In genomic region chr10:74923556-74923955, GRCh38 we compare ENCODE assay signal across 9 cellular contexts.
DNase-seq lines count a peak whose midpoint lies in the region; ATAC-seq and TF ChIP-seq lines count a peak whose summit lies in the region.
"Had no signal": no experiment of that assay in that cellular context is flagged by ENCODE, and none has a peak within 500 bp of the region (broad histone marks: within the 10 kb centered on the region; RNA-seq: fewer than 3 reads in every experiment).

No MANE protein-coding gene starts in this region.

- H3K27ac ChIP-seq in right cardiac atrium (ENCODE audit: low read length), result peak overlapping the region; percentile 43
- peak overlapping the region; percentile 59 to 77 (median 59) for H3K27ac ChIP-seq in thyroid gland

- peak in 1 of 2 donors; percentile 5 for TF ChIP-seq POLR2A in thyroid gland (IDR thresholded peaks at IDR 0.05)

- H3K4me3 ChIP-seq in right cardiac atrium (ENCODE audit: low read length) (no peak overlapping the region), thyroid gland (replicated peaks in 1 of 3) (no peak overlapping the region), Caco-2 (ENCODE audit: low read depth, low read length) (no peak overlapping the region)
- H3K4me3 ChIP-seq: skin epidermis had no signal

- H3K36me3 Mint-ChIP-seq in activated CD4-positive, alpha-beta T cell treated with anti-CD3 and anti-CD28 coated beads, Interleukin-2, amount 10 ng/mL, durations not matched to agents 24 days and 14 days (ENCODE audit: low read depth), result peaks cover 15% of the 10 kb centered on the region
- H3K36me3 Mint-ChIP-seq in activated CD4-positive, alpha-beta T cell treated with anti-CD3 and anti-CD28 coated beads, Interleukin-2, amount 10 ng/mL, durations not matched to agents 7 days and 5 days (ENCODE audit: low read depth), result peaks cover 19% of the 10 kb centered on the region
- H3K36me3 Mint-ChIP-seq in T-cell (peaks cover 15% of the 10 kb centered on the region), Caco-2 (ENCODE audit: insufficient read depth, unreplicated experiment) (no peaks in the 10 kb centered on the region)

- no peaks in the 10 kb centered on the region for H3K27me3 ChIP-seq in right cardiac atrium (ENCODE audit: control insufficient read depth, insufficient read depth)
- H3K27me3 ChIP-seq in thyroid gland, result no peaks in the 10 kb centered on the region
- H3K27me3 ChIP-seq in Caco-2 (replicated peaks; ENCODE audit: control insufficient read depth, insufficient read depth, low read length), result no peaks in the 10 kb centered on the region

- H3K4me3 Mint-ChIP-seq in activated CD4-positive, alpha-beta T cell treated with anti-CD3 and anti-CD28 coated beads, Interleukin-2, amount 10 ng/mL, durations not matched to agents 24 days and 14 days, result no peak overlapping the region
- no peak overlapping the region for H3K4me3 Mint-ChIP-seq in activated CD4-positive, alpha-beta T cell treated with anti-CD3 and anti-CD28 coated beads, Interleukin-2, amount 10 ng/mL, durations not matched to agents 7 days and 5 days
- H3K4me3 Mint-ChIP-seq in T-cell (no peak overlapping the region), Caco-2 (ENCODE audit: unreplicated experiment) (no peak overlapping the region)

- no peak for DNase-seq in activated CD4-positive, alpha-beta T cell treated with anti-CD3 and anti-CD28 coated beads, Interleukin-2, amount 10 ng/mL, durations not matched to agents 24 days and 14 days
- no peak for DNase-seq in activated CD4-positive, alpha-beta T cell treated with anti-CD3 and anti-CD28 coated beads, Interleukin-2, amount 10 ng/mL, durations not matched to agents 7 days and 5 days
- peak in 9 of 34 experiments; percentile 3 to 26 (median 11) for DNase-seq in T-cell
- DNase-seq in right cardiac atrium, result no peak
- DNase-seq in thyroid gland, result peak; percentile 73 to 83
- DNase-seq in Caco-2, result no peak
- no peak for DNase-seq in NCI-H345 treated with DMSO at 0.1 percent for 48 hours (lab: John Stamatoyannopoulos, UW; ENCODE audit: unreplicated experiment)
- DNase-seq in GF-D8 (lab: John Stamatoyannopoulos, UW), result no peak

- WGBS in right cardiac atrium, result 47% methylated on average over 4 of the region's 4 CpGs
- 34 to 43% methylated on average over 4 of the region's 4 CpGs for WGBS in thyroid gland, 2 donors

- POLR2A ChIA-PET in activated CD4-positive, alpha-beta T cell treated with anti-CD3 and anti-CD28 coated beads, Interleukin-2, amount 10 ng/mL, durations not matched to agents 7 days and 5 days (lab: Charles Lee), result no interaction called here
- POLR2A ChIA-PET in T-cell (lab: Charles Lee), result no interaction called here
- POLR2A ChIA-PET in Caco-2 (lab: Charles Lee), result no interaction called here

- no peaks in the 10 kb centered on the region for H3K36me3 ChIP-seq in thyroid gland
- no peaks in the 10 kb centered on the region for H3K36me3 ChIP-seq in Caco-2 (ENCODE audit: control insufficient read depth, insufficient read depth, low read length)

- peaks cover 10% of the 10 kb centered on the region for H3K9me3 Mint-ChIP-seq in activated CD4-positive, alpha-beta T cell treated with anti-CD3 and anti-CD28 coated beads, Interleukin-2, amount 10 ng/mL, durations not matched to agents 24 days and 14 days
- H3K9me3 Mint-ChIP-seq in activated CD4-positive, alpha-beta T cell treated with anti-CD3 and anti-CD28 coated beads, Interleukin-2, amount 10 ng/mL, durations not matched to agents 7 days and 5 days, result peaks cover 9% of the 10 kb centered on the region
- peaks cover 0 to 11% (median 5%) of the 10 kb centered on the region in 3 donors for H3K9me3 Mint-ChIP-seq in T-cell
- peaks cover 10% of the 10 kb centered on the region for H3K9me3 Mint-ChIP-seq in Caco-2 (ENCODE audit: unreplicated experiment)

- H3K4me1 Mint-ChIP-seq in activated CD4-positive, alpha-beta T cell treated with anti-CD3 and anti-CD28 coated beads, Interleukin-2, amount 10 ng/mL, durations not matched to agents 24 days and 14 days, result peaks cover 15% of the 10 kb centered on the region
- peaks cover 16% of the 10 kb centered on the region for H3K4me1 Mint-ChIP-seq in activated CD4-positive, alpha-beta T cell treated with anti-CD3 and anti-CD28 coated beads, Interleukin-2, amount 10 ng/mL, durations not matched to agents 7 days and 5 days
- H3K4me1 Mint-ChIP-seq in T-cell (peaks cover 60 to 72% (median 65%) of the 10 kb centered on the region in 3 donors), Caco-2 (ENCODE audit: low read depth, unreplicated experiment) (peaks cover 17% of the 10 kb centered on the region)

- no peaks in the 10 kb centered on the region for H3K27me3 Mint-ChIP-seq in activated CD4-positive, alpha-beta T cell treated with anti-CD3 and anti-CD28 coated beads, Interleukin-2, amount 10 ng/mL, durations not matched to agents 24 days and 14 days
- H3K27me3 Mint-ChIP-seq in activated CD4-positive, alpha-beta T cell treated with anti-CD3 and anti-CD28 coated beads, Interleukin-2, amount 10 ng/mL, durations not matched to agents 7 days and 5 days, result no peaks in the 10 kb centered on the region
- no peaks in the 10 kb centered on the region for H3K27me3 Mint-ChIP-seq in T-cell
- no peaks in the 10 kb centered on the region for H3K27me3 Mint-ChIP-seq in Caco-2 (ENCODE audit: insufficient read depth, unreplicated experiment)

- H3K27ac Mint-ChIP-seq in activated CD4-positive, alpha-beta T cell treated with anti-CD3 and anti-CD28 coated beads, Interleukin-2, amount 10 ng/mL, durations not matched to agents 24 days and 14 days, result peak overlapping the region; percentile 3
- H3K27ac Mint-ChIP-seq in activated CD4-positive, alpha-beta T cell treated with anti-CD3 and anti-CD28 coated beads, Interleukin-2, amount 10 ng/mL, durations not matched to agents 7 days and 5 days, result no peak overlapping the region
- peak overlapping the region; percentile 1 to 59 for H3K27ac Mint-ChIP-seq in T-cell
- H3K27ac Mint-ChIP-seq in Caco-2 (ENCODE audit: unreplicated experiment), result no peak overlapping the region

- no TSS peak for BruUV-seq in Caco-2 (replicated peaks; lab: Mats Ljungman, UMichigan)

- TF ChIP-seq CTCF in thyroid gland (IDR thresholded peaks at IDR 0.05), result no peak
- TF ChIP-seq CTCF in Caco-2 (IDR thresholded peaks at IDR 0.05; ENCODE audit: insufficient read depth in 1 of 2, low read depth in 1 of 2, low read length in 1 of 2, severe bottlenecking in 1 of 2, unreplicated experiment in 1 of 2), result no peak

- CTCF ChIA-PET in activated CD4-positive, alpha-beta T cell treated with anti-CD3 and anti-CD28 coated beads, Interleukin-2, amount 10 ng/mL, durations not matched to agents 7 days and 5 days (lab: Charles Lee), result interaction anchor here (1.3 kb wide), 1 partner anchor 9 kb away, joined by 3 read pairs; no protein-coding TSS in a partner anchor
- CTCF ChIA-PET in T-cell (lab: Charles Lee), result no interaction called here
- CTCF ChIA-PET in Caco-2 (lab: Charles Lee), result no interaction called here

- ATAC-seq in T-cell (replicated peaks in 1 of 4), result peak in 1 of 4 experiments; percentile 32
- peak; percentile 14 to 46 for ATAC-seq in right cardiac atrium

- H3K9me3 ChIP-seq in right cardiac atrium (ENCODE audit: control insufficient read depth, low read length) (no peaks in the 10 kb centered on the region), thyroid gland (no peaks in the 10 kb centered on the region), Caco-2 (peaks cover 9% of the 10 kb centered on the region)

- intact Hi-C loops in activated CD4-positive, alpha-beta T cell treated with anti-CD3 and anti-CD28 coated beads, Interleukin-2, amount 10 ng/mL, durations not matched to agents 24 days and 14 days (cut with micrococcal nuclease), result no loop called here
- intact Hi-C loops in right cardiac atrium (cut with DNase I) (no loop called here), thyroid gland (cut with DNase I) (no loop called here), Caco-2 (cut with micrococcal nuclease; ENCODE audit: unreplicated experiment) (no loop called here)

- H3K4me1 ChIP-seq in right cardiac atrium (ENCODE audit: control insufficient read depth, insufficient read depth, low read length), result peaks cover 14% of the 10 kb centered on the region
- H3K4me1 ChIP-seq in thyroid gland, result peaks cover 58 to 68% of the 10 kb centered on the region in 2 donors
- H3K4me1 ChIP-seq in Caco-2, result peaks cover 22% of the 10 kb centered on the region

Comparison
In these comparisons a context has a peak if more than half of its experiments do, and no peak if none do; other contexts are left out.
1. H3K27ac Mint-ChIP-seq: peak in activated CD4-positive, alpha-beta T cell treated with anti-CD3 and anti-CD28 coated beads, Interleukin-2, amount 10 ng/mL, durations not matched to agents 24 days and 14 days (single experiment) and T-cell (2 of 2); none in activated CD4-positive, alpha-beta T cell treated with anti-CD3 and anti-CD28 coated beads, Interleukin-2, amount 10 ng/mL, durations not matched to agents 7 days and 5 days (single experiment) and Caco-2 (single experiment).
2. DNase-seq: peak in thyroid gland (2 of 2); none in activated CD4-positive, alpha-beta T cell treated with anti-CD3 and anti-CD28 coated beads, Interleukin-2, amount 10 ng/mL, durations not matched to agents 24 days and 14 days (single experiment), activated CD4-positive, alpha-beta T cell treated with anti-CD3 and anti-CD28 coated beads, Interleukin-2, amount 10 ng/mL, durations not matched to agents 7 days and 5 days (single experiment), right cardiac atrium (0 of 3), Caco-2 (0 of 2), NCI-H345 treated with DMSO at 0.1 percent for 48 hours (single experiment) and GF-D8 (single experiment).